Comparison of ENCODE assay signal across 8 cellular contexts in the genomic region with DNA sequence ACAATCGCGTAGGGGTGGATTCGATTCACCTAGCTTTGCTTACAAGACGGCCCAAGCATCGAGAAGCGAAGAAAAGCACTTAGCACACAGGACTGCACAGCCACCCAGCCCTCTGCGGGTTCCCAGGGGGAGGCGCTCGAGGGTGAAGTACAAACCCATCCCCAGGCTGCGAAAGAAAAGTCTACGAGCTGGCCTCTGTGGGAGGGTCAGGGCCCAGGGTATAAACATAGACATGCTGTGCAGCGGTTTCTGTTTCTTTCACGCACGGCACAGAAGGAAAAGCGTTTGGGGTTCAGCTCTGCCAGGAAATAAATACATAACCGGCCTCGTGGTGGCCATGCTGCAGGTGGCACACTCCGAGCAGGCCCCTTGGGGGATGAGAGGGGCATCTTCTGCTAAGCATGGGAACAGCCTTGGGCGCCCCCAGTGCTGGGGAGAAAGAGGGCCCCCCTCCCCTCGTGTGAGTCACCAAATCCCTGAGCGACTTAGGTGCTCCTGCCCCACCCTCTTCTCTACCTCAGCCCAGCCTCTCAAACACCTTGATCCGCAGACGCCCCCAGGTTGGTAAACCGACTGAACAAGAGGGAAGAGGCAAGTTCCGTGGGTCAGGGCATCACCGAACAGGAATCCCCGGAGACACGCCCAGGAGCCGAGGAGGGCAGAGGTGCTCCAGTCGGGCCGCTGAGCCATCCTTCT.
A peak's percentile ranks its signal among the peaks of the same experiment; 100 is the strongest.
DNase-seq lines count a peak whose midpoint lies in the region; ATAC-seq, FAIRE-seq and TF ChIP-seq lines count a peak whose summit lies in the region.

No MANE protein-coding gene starts in this region.

- POLR2A ChIA-PET in activated CD4-positive, alpha-beta memory T cell treated with anti-CD3 and anti-CD28 coated beads, Interleukin-2, amount 10 ng/mL, durations not matched to agents 7 days and 5 days (lab: Charles Lee) = interaction anchor here (0.7 to 6.3 kb wide), 36 partner anchors 10 to 1005 kb away, joined by 3 to 188 read pairs (median 6); a partner anchor contains a TSS
- POLR2A ChIA-PET in HepG2 (lab: Yijun Ruan, JAX) = no interaction called here

- peak; percentile 95 for ATAC-seq in GM19328 (IDR thresholded peaks at IDR 0.05; ENCODE audit: unreplicated experiment)
- peak; percentile 96 for ATAC-seq in HG03342 (IDR thresholded peaks at IDR 0.05; ENCODE audit: unreplicated experiment)
- no peak; the same call in 2 of the 3 replicates for ATAC-seq in HepG2
- ATAC-seq in GM21360 (IDR thresholded peaks at IDR 0.05; ENCODE audit: unreplicated experiment) = no peak

- intact Hi-C loops in HepG2 (cut with micrococcal nuclease; ENCODE audit: unreplicated experiment) (no loop called here), dorsolateral prefrontal cortex (cut with DNase I) (no loop called here), lower leg skin (cut with DNase I; ENCODE audit: low total_unique reads) (no loop called here), prostate gland (cut with DNase I) (no loop called here)

- BruUV-seq in HepG2 (replicated peaks; lab: Mats Ljungman, UMichigan) = no TSS peak

- no peak for FAIRE-seq in HepG2 (lab: Jason Lieb, UNC)

- H3K36me3 ChIP-seq in HepG2 (replicated peaks in 1 of 2; ENCODE audit: control insufficient read depth in 1 of 2, insufficient read depth in 2 of 2, low read length in 2 of 2) (no peaks in the 10 kb centered on the region), prostate gland (no peaks in the 10 kb centered on the region)

- H3K4me3 Mint-ChIP-seq in activated CD4-positive, alpha-beta memory T cell treated with anti-CD3 and anti-CD28 coated beads, Interleukin-2, amount 10 ng/mL, durations not matched to agents 7 days and 5 days = peak overlapping the region; percentile 67

- TF ChIP-seq POLR2A in HepG2 (IDR thresholded peaks at IDR 0.05; ENCODE audit: insufficient read depth in 1 of 2, low read depth in 2 of 2, low read length in 2 of 2) = no peak
- TF ChIP-seq POLR2A in lower leg skin (IDR thresholded peaks at IDR 0.05) = no peak
- no peak for TF ChIP-seq POLR2A in prostate gland (IDR thresholded peaks at IDR 0.05)

- H3K4me2 ChIP-seq in HepG2 (ENCODE audit: low read depth, low read length) = no peak overlapping the region

- no peak overlapping the region for H2AFZ ChIP-seq in HepG2 (ENCODE audit: low read length)

- no peaks in the 10 kb centered on the region for H3K4me1 ChIP-seq in HepG2 (ENCODE audit: insufficient read depth, low read length)
- H3K4me1 ChIP-seq in prostate gland (replicated peaks) = no peaks in the 10 kb centered on the region

- TF ChIP-seq EP300 in HepG2 (IDR thresholded peaks at IDR 0.05; ENCODE audit: low read depth in 2 of 2, low read length in 2 of 2) = no peak
- no peak for TF ChIP-seq EP300 in HepG2 (CRISPR knock-in tag; IDR thresholded peaks at IDR 0.05; ENCODE audit: borderline replicate concordance)

- H3K36me3 Mint-ChIP-seq in activated CD4-positive, alpha-beta memory T cell treated with anti-CD3 and anti-CD28 coated beads, Interleukin-2, amount 10 ng/mL, durations not matched to agents 7 days and 5 days (ENCODE audit: low read depth) = peaks cover 45% of the 10 kb centered on the region

- CTCF ChIA-PET in activated CD4-positive, alpha-beta memory T cell treated with anti-CD3 and anti-CD28 coated beads, Interleukin-2, amount 10 ng/mL, durations not matched to agents 7 days and 5 days (lab: Charles Lee) = interaction anchor here (0.6 to 6.5 kb wide), 45 partner anchors 10 to 855 kb away, joined by 3 to 196 read pairs (median 7); a partner anchor contains a TSS
- CTCF ChIA-PET in HepG2 (lab: Yijun Ruan, JAX; ENCODE audit: low intra/inter-chr PET ratio, low total read pairs) = no interaction called here

- H3K27me3 Mint-ChIP-seq in activated CD4-positive, alpha-beta memory T cell treated with anti-CD3 and anti-CD28 coated beads, Interleukin-2, amount 10 ng/mL, durations not matched to agents 7 days and 5 days = no peaks in the 10 kb centered on the region

- H3K9ac ChIP-seq in HepG2 (ENCODE audit: insufficient read depth, low read depth, low read length) = no peak overlapping the region

- in situ Hi-C loops in HepG2 (cut with HindIII; ENCODE audit: extremely low pct_ligation_motif_present, low pct_unique_long_range_greater_than_20kb) = no loop called here

- TF ChIP-seq CTCF in HepG2 (CRISPR knock-in tag; IDR thresholded peaks at IDR 0.05) = 0 out of 2 replicates have a peak, but pooled peaks have one; percentile 9
- TF ChIP-seq CTCF in dorsolateral prefrontal cortex (IDR thresholded peaks at IDR 0.05 in 54 of 56, conservative IDR thresholded peaks at IDR 0.05 in 2 of 56; ENCODE audit: low read depth in 1 of 56, partially characterized antibody in 56 of 56) = no peak
- no peak for TF ChIP-seq CTCF in lower leg skin (IDR thresholded peaks at IDR 0.05)
- no peak for TF ChIP-seq CTCF in prostate gland (IDR thresholded peaks at IDR 0.05)

- H3K9me3 ChIP-seq in HepG2 (ENCODE audit: low read length) (no peaks in the 10 kb centered on the region), prostate gland (no peaks in the 10 kb centered on the region)

- H4K20me1 ChIP-seq in HepG2 (ENCODE audit: insufficient read depth, low read length) = no peaks in the 10 kb centered on the region

- 60% methylated on average over 29 of the region's 31 CpGs for WGBS in HepG2 (ENCODE audit: low lambda C conversion rate)
- 69 to 84% methylated on average over 28 to 31 of the region's 31 CpGs for WGBS in lower leg skin, 2 donors
- WGBS in prostate gland = 85% methylated on average over 31 of the region's 31 CpGs

- no peaks in the 10 kb centered on the region for H3K27me3 ChIP-seq in HepG2 (ENCODE audit: control insufficient read depth in 1 of 2, insufficient read depth in 2 of 2, low read length in 2 of 2)
- H3K27me3 ChIP-seq in dorsolateral prefrontal cortex = peaks cover 0 to 7% (median 0%) of the 10 kb centered on the region in 45 donors
- no peaks in the 10 kb centered on the region for H3K27me3 ChIP-seq in prostate gland (replicated peaks; ENCODE audit: insufficient read depth)

- H3K27ac Mint-ChIP-seq in activated CD4-positive, alpha-beta memory T cell treated with anti-CD3 and anti-CD28 coated beads, Interleukin-2, amount 10 ng/mL, durations not matched to agents 7 days and 5 days = peak overlapping the region; percentile 81

- peak; percentile 89 for DNase-seq in activated CD4-positive, alpha-beta memory T cell treated with anti-CD3 and anti-CD28 coated beads, Interleukin-2, amount 10 ng/mL, durations not matched to agents 7 days and 5 days
- no peak for DNase-seq in HepG2 (ENCODE audit: low spot score)
- no peak for DNase-seq in dorsolateral prefrontal cortex
- no peak for DNase-seq in lower leg skin (ENCODE audit: low spot score in 2 of 2)
- DNase-seq in prostate gland (ENCODE audit: low spot score) = no peak

- TF ChIP-seq RAD21 in HepG2 (CRISPR knock-in tag; IDR thresholded peaks at IDR 0.05) = no peak

- H3K27ac ChIP-seq in HepG2 (ENCODE audit: extremely low read length, insufficient read depth, low read length) (no peak overlapping the region), dorsolateral prefrontal cortex (no peak overlapping the region), prostate gland (no peak overlapping the region)

- H3K4me1 Mint-ChIP-seq in activated CD4-positive, alpha-beta memory T cell treated with anti-CD3 and anti-CD28 coated beads, Interleukin-2, amount 10 ng/mL, durations not matched to agents 7 days and 5 days = peaks cover 57% of the 10 kb centered on the region

- H3K9me3 Mint-ChIP-seq in activated CD4-positive, alpha-beta memory T cell treated with anti-CD3 and anti-CD28 coated beads, Interleukin-2, amount 10 ng/mL, durations not matched to agents 7 days and 5 days = no peaks in the 10 kb centered on the region

- no peaks in the 10 kb centered on the region for H3K79me2 ChIP-seq in HepG2 (ENCODE audit: insufficient read depth, low read length)

- no peak overlapping the region for H3K4me3 ChIP-seq in HepG2 (replicated peaks in 1 of 3; ENCODE audit: insufficient read depth in 1 of 3, low read depth in 2 of 3, low read length in 3 of 3)
- H3K4me3 ChIP-seq in dorsolateral prefrontal cortex = no peak overlapping the region
- H3K4me3 ChIP-seq in lower leg skin (ENCODE audit: low read depth, poor library complexity, severe bottlenecking) = no peak overlapping the region
- no peak overlapping the region for H3K4me3 ChIP-seq in prostate gland

TF ChIP-seq in HepG2, 621 proteins besides CTCF, POLR2A, EP300 and RAD21 (continues in another document):
- TF ChIP-seq RFXANK (CRISPR knock-in tag; IDR thresholded peaks at IDR 0.05) = no peak
- TF ChIP-seq, protein P1, sequence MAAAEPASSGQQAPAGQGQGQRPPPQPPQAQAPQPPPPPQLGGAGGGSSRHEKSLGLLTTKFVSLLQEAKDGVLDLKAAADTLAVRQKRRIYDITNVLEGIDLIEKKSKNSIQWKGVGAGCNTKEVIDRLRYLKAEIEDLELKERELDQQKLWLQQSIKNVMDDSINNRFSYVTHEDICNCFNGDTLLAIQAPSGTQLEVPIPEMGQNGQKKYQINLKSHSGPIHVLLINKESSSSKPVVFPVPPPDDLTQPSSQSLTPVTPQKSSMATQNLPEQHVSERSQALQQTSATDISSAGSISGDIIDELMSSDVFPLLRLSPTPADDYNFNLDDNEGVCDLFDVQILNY (CRISPR knock-in tag; conservative IDR thresholded peaks at IDR 0.05) = no peak

Comparison
In these comparisons a context has a peak if more than half of its experiments do, and no peak if none do; other contexts are left out.
1. ATAC-seq: peak in GM19328 (single experiment) and HG03342 (single experiment); none in HepG2 (single experiment) and GM21360 (single experiment).